In genomic region chr10:45726703-45727420, GRCh38 we compare ENCODE assay signal across 8 cellular contexts. TPM values are rescaled to one million over a fixed set of nuclear protein-coding genes. Genes with fewer than 3 reads are reported as not detected.
DNase-seq lines count a peak whose midpoint lies in the region; ATAC-seq and TF ChIP-seq lines count a peak whose summit lies in the region.
"Not testable (repeated sequence)": the region's sequence is repeated elsewhere in the genome, so short reads cannot be mapped to it uniquely, and the experiment has no call there.

A gene with protein sequence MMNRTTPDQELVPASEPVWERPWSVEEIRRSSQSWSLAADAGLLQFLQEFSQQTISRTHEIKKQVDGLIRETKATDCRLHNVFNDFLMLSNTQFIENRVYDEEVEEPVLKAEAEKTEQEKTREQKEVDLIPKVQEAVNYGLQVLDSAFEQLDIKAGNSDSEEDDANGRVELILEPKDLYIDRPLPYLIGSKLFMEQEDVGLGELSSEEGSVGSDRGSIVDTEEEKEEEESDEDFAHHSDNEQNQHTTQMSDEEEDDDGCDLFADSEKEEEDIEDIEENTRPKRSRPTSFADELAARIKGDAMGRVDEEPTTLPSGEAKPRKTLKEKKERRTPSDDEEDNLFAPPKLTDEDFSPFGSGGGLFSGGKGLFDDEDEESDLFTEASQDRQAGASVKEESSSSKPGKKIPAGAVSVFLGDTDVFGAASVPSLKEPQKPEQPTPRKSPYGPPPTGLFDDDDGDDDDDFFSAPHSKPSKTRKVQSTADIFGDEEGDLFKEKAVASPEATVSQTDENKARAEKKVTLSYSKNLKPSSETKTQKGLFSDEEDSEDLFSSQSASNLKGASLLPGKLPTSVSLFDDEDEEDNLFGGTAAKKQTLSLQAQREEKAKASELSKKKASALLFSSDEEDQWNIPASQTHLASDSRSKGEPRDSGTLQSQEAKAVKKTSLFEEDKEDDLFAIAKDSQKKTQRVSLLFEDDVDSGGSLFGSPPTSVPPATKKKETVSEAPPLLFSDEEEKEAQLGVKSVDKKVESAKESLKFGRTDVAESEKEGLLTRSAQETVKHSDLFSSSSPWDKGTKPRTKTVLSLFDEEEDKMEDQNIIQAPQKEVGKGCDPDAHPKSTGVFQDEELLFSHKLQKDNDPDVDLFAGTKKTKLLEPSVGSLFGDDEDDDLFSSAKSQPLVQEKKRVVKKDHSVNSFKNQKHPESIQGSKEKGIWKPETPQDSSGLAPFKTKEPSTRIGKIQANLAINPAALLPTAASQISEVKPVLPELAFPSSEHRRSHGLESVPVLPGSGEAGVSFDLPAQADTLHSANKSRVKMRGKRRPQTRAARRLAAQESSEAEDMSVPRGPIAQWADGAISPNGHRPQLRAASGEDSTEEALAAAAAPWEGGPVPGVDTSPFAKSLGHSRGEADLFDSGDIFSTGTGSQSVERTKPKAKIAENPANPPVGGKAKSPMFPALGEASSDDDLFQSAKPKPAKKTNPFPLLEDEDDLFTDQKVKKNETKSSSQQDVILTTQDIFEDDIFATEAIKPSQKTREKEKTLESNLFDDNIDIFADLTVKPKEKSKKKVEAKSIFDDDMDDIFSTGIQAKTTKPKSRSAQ (N-terminal part only) (plus strand): TSS chr10:45727266. CDS start chr10:45727318, 52 bp downstream.

- peak within 1 kb of the TSS; percentile 17 for H3K27ac ChIP-seq in smooth muscle cell (ENCODE audit: low read depth)

- H3K9me3 Mint-ChIP-seq in central memory CD8-positive, alpha-beta T cell; immature natural killer cell: not testable (repeated sequence)

- peak; percentile 58 for DNase-seq in AG08396 (ENCODE audit: low spot score)
- peak; percentile 68 for DNase-seq in NCI-H460 (ENCODE audit: extremely low read depth, low read depth)
- peak; percentile 91 for DNase-seq in activated CD4-positive, alpha-beta T cell treated with anti-CD3 and anti-CD28 coated beads for 1 hour
- peak; percentile 92 to 95 for DNase-seq in central memory CD8-positive, alpha-beta T cell (ENCODE audit: low spot score in 2 of 2)
- DNase-seq in immature natural killer cell: peak; percentile 93 to 95 (median 93)
- peak; percentile 67 for DNase-seq in smooth muscle cell (lab: John Stamatoyannopoulos, UW; ENCODE audit: unreplicated experiment)

- ATAC-seq in GM19035 (IDR thresholded peaks at IDR 0.05; ENCODE audit: unreplicated experiment) (peak; percentile 93), HG03196 (IDR thresholded peaks at IDR 0.05; ENCODE audit: unreplicated experiment) (peak; percentile 87)
- peak; percentile 93 for ATAC-seq in central memory CD8-positive, alpha-beta T cell (replicated peaks; ENCODE audit: extremely low read depth, poor library complexity, severe bottlenecking)

- H3K9me3 ChIP-seq in smooth muscle cell (replicated peaks; ENCODE audit: low read depth): not testable (repeated sequence)

- WGBS in smooth muscle cell (ENCODE audit: low lambda C conversion rate): under 1% methylated on average over 38 of the region's 49 CpGs

- H3F3A ChIP-seq in smooth muscle cell (ENCODE audit: low read depth): not testable (repeated sequence)

- H3K4me3 ChIP-seq in smooth muscle cell: peak within 1 kb of the TSS; percentile 76

- not testable (repeated sequence) for TF ChIP-seq CTCF in smooth muscle cell (IDR thresholded peaks at IDR 0.05; ENCODE audit: borderline replicate concordance, insufficient read depth, poor library complexity, severe bottlenecking)

- H3K27me3 ChIP-seq in smooth muscle cell (ENCODE audit: low read depth): not testable (repeated sequence)

- peak within 1 kb of the TSS; percentile 82 for H2AFZ ChIP-seq in smooth muscle cell (ENCODE audit: low read depth)

- H3K36me3 Mint-ChIP-seq in central memory CD8-positive, alpha-beta T cell (ENCODE audit: insufficient read depth): peaks cover 29% of the 10 kb centered on the region
- H3K36me3 Mint-ChIP-seq in immature natural killer cell: not testable (repeated sequence)

- peak within 1 kb of the TSS; percentile 81 for H3K4me3 Mint-ChIP-seq in central memory CD8-positive, alpha-beta T cell
- peak within 1 kb of the TSS; percentile 80 to 88 (median 83) for H3K4me3 Mint-ChIP-seq in immature natural killer cell

- H3K9ac ChIP-seq in smooth muscle cell (ENCODE audit: low read depth): peak within 1 kb of the TSS; percentile 79

- H3K79me2 ChIP-seq in smooth muscle cell (ENCODE audit: low read depth): not testable (repeated sequence)

- H3K36me3 ChIP-seq in smooth muscle cell (ENCODE audit: low read depth): not testable (repeated sequence)

- peak within 1 kb of the TSS; percentile 93 for H3K4me2 ChIP-seq in smooth muscle cell

- H3K27ac Mint-ChIP-seq in central memory CD8-positive, alpha-beta T cell (ENCODE audit: low read depth): peak within 1 kb of the TSS; percentile 85
- peak within 1 kb of the TSS; percentile 64 to 92 (median 80) for H3K27ac Mint-ChIP-seq in immature natural killer cell

- H4K20me1 ChIP-seq in smooth muscle cell (ENCODE audit: low read depth): not testable (repeated sequence)

- not testable (repeated sequence) for H3K4me1 Mint-ChIP-seq in central memory CD8-positive, alpha-beta T cell
- peaks cover 10 to 14% of the 10 kb centered on the region in 2 donors for H3K4me1 Mint-ChIP-seq in immature natural killer cell

- H3K4me1 ChIP-seq in smooth muscle cell (ENCODE audit: low read depth): not testable (repeated sequence)

- H3K27me3 Mint-ChIP-seq in central memory CD8-positive, alpha-beta T cell: not testable (repeated sequence)
- peaks cover 8 to 25% (median 9%) of the 10 kb centered on the region in 3 donors for H3K27me3 Mint-ChIP-seq in immature natural killer cell (ENCODE audit: low read depth in 3 of 3)

RNA-seq across cellular contexts. Expression of the gene that starts here (rescaled TPM):
- 25.9 and 35.0 TPM in 2 replicates for total RNA-seq in NCI-H460 (2014; rRNA removed; shearing (Covaris generic))
- 24.6 and 50.5 TPM in 2 replicates for polyA plus RNA-seq in NCI-H460 (2014; cell fraction: nucleus; rRNA removed)
- polyA plus RNA-seq in immature natural killer cell (10 to 100 TPM in 2 of 3 donors, 1 to 10 TPM in 1; 6.0 to 26.1 (median 14.6) TPM), smooth muscle cell (13.3 and 15.9 TPM in 2 replicates)
- 15.1 and 18.1 TPM in 2 replicates for total RNA-seq in smooth muscle cell

Comparison
In these comparisons a context has a peak if more than half of its experiments do, and no peak if none do; other contexts are left out.
1. Peak in every context shown above with its lines: DNase-seq, ATAC-seq, H3K4me3 ChIP-seq and H3K27ac ChIP-seq.